10 cellular contexts compared by ENCODE assay signal in the genomic region with DNA sequence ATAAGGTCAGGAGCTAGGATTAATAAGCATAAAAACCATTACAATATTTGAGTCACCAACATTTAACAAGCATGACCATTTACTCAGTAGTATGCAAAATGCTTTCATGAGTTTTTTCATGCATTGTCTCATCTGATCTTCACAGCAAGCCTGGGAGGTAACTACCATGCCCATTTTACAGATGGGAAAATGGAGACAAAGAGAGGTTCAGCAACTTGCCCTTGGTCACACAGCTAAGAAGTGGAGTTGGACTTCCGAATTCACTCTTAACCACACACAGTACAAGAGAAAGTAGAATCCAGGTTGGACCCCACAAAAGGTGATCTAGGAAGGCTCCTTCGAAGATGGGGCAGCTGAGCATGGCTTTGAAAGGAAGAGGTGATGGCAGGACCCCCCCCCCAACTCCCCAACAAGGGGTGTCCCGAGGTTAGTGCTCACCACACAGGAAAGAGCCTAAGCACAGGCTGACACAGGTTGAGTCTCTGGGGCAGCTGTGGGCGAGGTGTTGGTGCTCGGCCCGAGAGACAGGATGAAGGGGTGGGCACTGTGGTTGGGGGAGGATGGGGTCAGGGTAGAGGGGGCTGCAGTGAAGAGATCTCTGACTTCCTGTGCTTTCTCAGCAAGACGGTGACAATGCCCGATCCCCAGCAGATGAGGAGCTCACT.
DNase-seq lines count a peak whose midpoint lies in the region.
"Had no signal": no experiment of that assay in that cellular context is flagged by ENCODE, and none has a peak within 500 bp of the region (broad histone marks: within the 10 kb centered on the region; RNA-seq: fewer than 3 reads in every experiment).

No MANE protein-coding gene starts in this region.

- peak; percentile 28 for DNase-seq in activated CD4-positive, alpha-beta T cell treated with anti-CD3 and anti-CD28 coated beads for 48 hours
- no peak for DNase-seq in activated CD4-positive, alpha-beta T cell treated with anti-CD3 and anti-CD28 coated beads, Interleukin-2, amount 50 U/mL, for 1 hour
- peak; percentile 48 for DNase-seq in activated CD8-positive, alpha-beta memory T cell treated with anti-CD3 and anti-CD28 coated beads, Interleukin-2, amount 50 U/mL, for 4 hours
- peak; percentile 4 for DNase-seq in foreskin melanocyte
- DNase-seq in substantia nigra (lab: John Stamatoyannopoulos, UW), result no peak
- no peak for DNase-seq in cerebellar nuclear complex (lab: John Stamatoyannopoulos, UW)
- DNase-seq in SW 1271 (lab: John Stamatoyannopoulos, UW), result no peak
- DNase-seq in DMS 273 treated with DMSO at 0.1 percent for 48 hours (lab: John Stamatoyannopoulos, UW), result no peak
- DNase-seq: NCI-H2171, SHP77 treated with DMSO at 0.1 percent for 48 hours had no signal

- H3K27ac ChIP-seq in substantia nigra (ENCODE audit: low read depth, low read length, poor library complexity, severe bottlenecking), result peak overlapping the region; percentile 64

Comparison
In these comparisons a context has a peak if more than half of its experiments do, and no peak if none do; other contexts are left out.
1. DNase-seq: peak in activated CD4-positive, alpha-beta T cell treated with anti-CD3 and anti-CD28 coated beads for 48 hours (single experiment), activated CD8-positive, alpha-beta memory T cell treated with anti-CD3 and anti-CD28 coated beads, Interleukin-2, amount 50 U/mL, for 4 hours (single experiment) and foreskin melanocyte (single experiment); none in activated CD4-positive, alpha-beta T cell treated with anti-CD3 and anti-CD28 coated beads, Interleukin-2, amount 50 U/mL, for 1 hour (single experiment), substantia nigra (0 of 49), cerebellar nuclear complex (0 of 2), SW 1271 (0 of 2) and DMS 273 treated with DMSO at 0.1 percent for 48 hours (single experiment).